ENCODE assay signal across 27 cellular contexts in the genomic region with DNA sequence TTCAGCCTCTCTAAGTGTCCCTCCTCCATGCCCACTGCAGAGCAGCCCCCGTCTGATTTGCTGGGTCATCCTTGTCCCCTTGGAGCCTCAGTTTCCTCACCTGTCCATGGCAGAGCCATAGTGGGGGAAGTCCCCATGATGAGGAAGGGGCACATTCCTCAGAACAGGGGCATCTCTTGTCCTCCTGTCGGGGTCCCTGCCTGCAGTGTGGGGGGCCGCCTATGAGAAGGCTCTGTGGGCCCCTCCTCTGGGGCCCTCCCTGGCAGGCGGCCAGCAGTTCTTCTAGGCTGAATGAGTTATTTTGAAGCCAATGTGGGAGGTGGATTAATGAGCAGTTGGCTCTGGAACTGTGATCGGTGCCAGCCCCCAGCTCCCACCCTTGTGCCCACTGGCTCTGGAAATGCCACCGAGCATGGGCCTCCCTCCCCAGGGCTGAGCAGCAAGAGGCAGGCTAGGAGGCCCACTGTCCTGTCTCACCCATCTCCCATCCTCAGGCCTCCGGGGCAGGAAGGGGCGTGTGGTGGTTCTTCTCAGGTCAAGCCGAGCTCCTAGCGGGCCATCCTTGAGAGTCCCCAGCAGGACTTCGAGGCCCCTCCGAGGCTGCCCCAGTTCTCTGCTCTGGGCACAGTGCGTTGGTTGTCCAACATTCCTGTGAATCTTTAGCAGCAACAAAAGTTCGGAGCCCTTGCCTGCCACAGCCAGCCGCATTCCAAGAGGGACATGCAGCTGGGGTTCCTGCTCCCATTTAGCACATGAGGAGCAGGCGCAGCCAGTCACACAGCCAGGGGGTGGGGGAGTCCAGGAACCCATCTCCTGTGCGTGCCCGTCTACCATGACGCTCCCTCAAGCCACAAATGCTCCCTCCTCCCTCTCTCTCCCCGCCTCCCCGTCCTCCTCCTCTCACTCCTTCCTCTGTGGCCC. TPM values are rescaled to one million over a fixed set of nuclear protein-coding genes. Genes with fewer than 3 reads are reported as not detected.
"Had no signal": no experiment of that assay in that cellular context is flagged by ENCODE, and none has a peak within 500 bp of the region (broad histone marks: within the 10 kb centered on the region; RNA-seq: fewer than 3 reads in every experiment).

No MANE protein-coding gene starts in this region.

- H3K4me3 ChIP-seq: body of pancreas, heart right ventricle, lung, pancreas, psoas muscle had no signal

- H3K4me1 Mint-ChIP-seq: activated CD4-positive, alpha-beta T cell treated with anti-CD3 and anti-CD28 coated beads, Interleukin-2, amount 10 ng/mL, durations not matched to agents 7 days and 5 days; activated CD8-positive, alpha-beta memory T cell treated with anti-CD3 and anti-CD28 coated beads, Interleukin-2, amount 10 ng/mL, durations not matched to agents 7 days and 5 days; activated naive CD8-positive, alpha-beta T cell treated with anti-CD3 and anti-CD28 coated beads, Interleukin-2, amount 50 U/mL, for 24 hours had no signal

- H3K9me3 ChIP-seq: body of pancreas, heart right ventricle, pancreas, psoas muscle had no signal

- ATAC-seq: activated CD8-positive, alpha-beta memory T cell treated with anti-CD3 and anti-CD28 coated beads, Interleukin-2, amount 10 ng/mL, durations not matched to agents 7 days and 5 days; activated CD8-positive, alpha-beta T cell treated with anti-CD3 and anti-CD28 coated beads for 36 hours; activated naive CD8-positive, alpha-beta T cell treated with anti-CD3 and anti-CD28 coated beads, Interleukin-2, amount 50 U/mL, for 24 hours; body of pancreas; heart right ventricle; left lobe of liver; naive thymus-derived CD8-positive, alpha-beta T cell; pancreas; psoas muscle; right cardiac atrium; stimulated activated naive CD8-positive, alpha-beta T cell treated with anti-CD3 and anti-CD28 coated beads, Interleukin-15, Interleukin-2, amounts not matched to agents 100 U/mL and 50 U/mL, for 24 hours had no signal

- H3K27ac Mint-ChIP-seq: activated CD4-positive, alpha-beta T cell treated with anti-CD3 and anti-CD28 coated beads, Interleukin-2, amount 10 ng/mL, durations not matched to agents 7 days and 5 days; activated CD8-positive, alpha-beta memory T cell treated with anti-CD3 and anti-CD28 coated beads, Interleukin-2, amount 10 ng/mL, durations not matched to agents 7 days and 5 days; activated CD8-positive, alpha-beta T cell treated with anti-CD3 and anti-CD28 coated beads for 36 hours; activated naive CD8-positive, alpha-beta T cell treated with anti-CD3 and anti-CD28 coated beads, Interleukin-2, amount 50 U/mL, for 24 hours; activated T-helper 1 cell treated with anti-CD3 and anti-CD28 coated beads, Interleukin-12 subunit alpha, Interleukin-12 subunit beta, Interleukin-2, Interleukin-4 antibody, amounts not matched to agents 30 ng/mL and 10 ng/mL and 1 ng/mL, durations not matched to agents 14 hours and 24 hours and 36 hours had no signal

- H3K36me3 ChIP-seq: heart right ventricle, pancreas, WERI-Rb-1 had no signal

- DNase-seq: activated CD4-positive, alpha-beta T cell treated with anti-CD3 and anti-CD28 coated beads, Interleukin-2, amount 10 ng/mL, durations not matched to agents 7 days and 5 days; activated CD4-positive, CD25-positive, alpha-beta regulatory T cell treated with anti-CD3 and anti-CD28 coated beads, Interleukin-2, amount 50 U/mL, for 72 hours; activated CD8-positive, alpha-beta memory T cell treated with anti-CD3 and anti-CD28 coated beads, Interleukin-2, amount 10 ng/mL, durations not matched to agents 7 days and 5 days; activated CD8-positive, alpha-beta T cell treated with anti-CD3 and anti-CD28 coated beads for 36 hours; activated gamma-delta T cell; activated naive CD4-positive, alpha-beta T cell treated with anti-CD3 and anti-CD28 coated beads, Interleukin-2, amount 50 U/mL, for 16 hours; activated naive CD8-positive, alpha-beta T cell treated with anti-CD3 and anti-CD28 coated beads, Interleukin-2, amount 50 U/mL, for 24 hours; activated T-cell treated with anti-CD3 and anti-CD28 coated beads for 4 hours; body of pancreas; effector CD4-positive, alpha-beta T cell; erythroblast; foreskin fibroblast; heart right ventricle; naive thymus-derived CD8-positive, alpha-beta T cell; pancreas; stimulated activated CD4-positive, alpha-beta T cell treated with anti-CD3 and anti-CD28 coated beads, Interleukin-12 subunit alpha, Interleukin-12 subunit beta, amount 100 ng/mL, for 4 hours; stimulated activated CD4-positive, alpha-beta T cell treated with anti-CD3 and anti-CD28 coated beads, Interleukin-4, amount 100 ng/mL, for 4 hours; stimulated activated naive CD8-positive, alpha-beta T cell treated with anti-CD3 and anti-CD28 coated beads, Interleukin-15, Interleukin-2, amounts not matched to agents 100 U/mL and 50 U/mL, for 24 hours; WERI-Rb-1 had no signal

- H3K4me3 Mint-ChIP-seq: activated CD4-positive, alpha-beta T cell treated with anti-CD3 and anti-CD28 coated beads, Interleukin-2, amount 10 ng/mL, durations not matched to agents 7 days and 5 days; activated CD8-positive, alpha-beta memory T cell treated with anti-CD3 and anti-CD28 coated beads, Interleukin-2, amount 10 ng/mL, durations not matched to agents 7 days and 5 days; activated CD8-positive, alpha-beta T cell treated with anti-CD3 and anti-CD28 coated beads for 36 hours; activated naive CD8-positive, alpha-beta T cell treated with anti-CD3 and anti-CD28 coated beads, Interleukin-2, amount 50 U/mL, for 24 hours; activated T-helper 1 cell treated with anti-CD3 and anti-CD28 coated beads, Interleukin-12 subunit alpha, Interleukin-12 subunit beta, Interleukin-2, Interleukin-4 antibody, amounts not matched to agents 30 ng/mL and 10 ng/mL and 1 ng/mL, durations not matched to agents 14 hours and 24 hours and 36 hours; naive thymus-derived CD8-positive, alpha-beta T cell had no signal

- H3K27me3 ChIP-seq: body of pancreas, pancreas had no signal

- H3K9me3 Mint-ChIP-seq: activated CD4-positive, alpha-beta T cell treated with anti-CD3 and anti-CD28 coated beads, Interleukin-2, amount 10 ng/mL, durations not matched to agents 7 days and 5 days; activated CD8-positive, alpha-beta T cell treated with anti-CD3 and anti-CD28 coated beads for 36 hours; activated naive CD8-positive, alpha-beta T cell treated with anti-CD3 and anti-CD28 coated beads, Interleukin-2, amount 50 U/mL, for 24 hours; activated T-helper 1 cell treated with anti-CD3 and anti-CD28 coated beads, Interleukin-12 subunit alpha, Interleukin-12 subunit beta, Interleukin-2, Interleukin-4 antibody, amounts not matched to agents 30 ng/mL and 10 ng/mL and 1 ng/mL, durations not matched to agents 14 hours and 24 hours and 36 hours; naive thymus-derived CD8-positive, alpha-beta T cell had no signal

- H3K36me3 Mint-ChIP-seq: activated CD8-positive, alpha-beta memory T cell treated with anti-CD3 and anti-CD28 coated beads, Interleukin-2, amount 10 ng/mL, durations not matched to agents 7 days and 5 days; naive thymus-derived CD8-positive, alpha-beta T cell had no signal

- H3K27ac ChIP-seq: body of pancreas, pancreas, psoas muscle, WERI-Rb-1 had no signal

RNA-seq across cellular contexts. Expression of gene EDN2, which starts 57.2 kb away (rescaled TPM):
- total RNA-seq: activated CD4-positive, alpha-beta T cell treated with anti-CD3 and anti-CD28 coated beads, Interleukin-2, amount 10 ng/mL, durations not matched to agents 7 days and 5 days; activated CD8-positive, alpha-beta memory T cell treated with anti-CD3 and anti-CD28 coated beads, Interleukin-2, amount 10 ng/mL, durations not matched to agents 7 days and 5 days; activated CD8-positive, alpha-beta T cell treated with anti-CD3 and anti-CD28 coated beads for 36 hours; activated T-helper 1 cell treated with anti-CD3 and anti-CD28 coated beads, Interleukin-12 subunit alpha, Interleukin-12 subunit beta, Interleukin-2, Interleukin-4 antibody, amounts not matched to agents 30 ng/mL and 10 ng/mL and 1 ng/mL, durations not matched to agents 14 hours and 24 hours and 36 hours; fibroblast of lung; left lobe of liver; naive thymus-derived CD8-positive, alpha-beta T cell; psoas muscle; skeletal muscle tissue; T-helper 2 cell treated with Interferon-gamma antibody and Interleukin-4, amounts not matched to agents 100 ng/mL and 5 ng/mL, for 36 hours had no signal
- polyA plus RNA-seq: fibroblast of lung; naive thymus-derived CD8-positive, alpha-beta T cell had no signal
